In the genomic region with DNA sequence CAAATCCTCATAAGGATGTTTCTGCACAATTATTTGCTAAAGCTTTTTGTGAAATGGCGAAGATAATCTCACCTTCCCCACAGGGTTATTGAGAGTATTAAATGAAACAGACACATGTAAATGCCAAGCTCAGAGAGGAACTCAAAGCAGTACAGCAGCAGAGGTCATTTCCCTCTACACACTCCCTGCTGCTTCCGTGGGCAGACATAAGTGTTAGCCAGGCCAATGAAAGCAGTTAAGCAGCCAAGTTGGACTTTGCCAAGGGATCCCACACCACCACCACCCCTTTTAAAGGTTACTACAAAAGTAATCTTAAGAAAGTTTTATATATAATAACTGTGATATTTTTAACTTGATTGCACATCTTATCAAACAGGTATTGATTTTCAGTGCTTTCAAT, we compare ENCODE assay signal across 38 cellular contexts. TPM values are rescaled to one million over a fixed set of nuclear protein-coding genes. Genes with fewer than 3 reads are reported as not detected.
"Had no signal": no experiment of that assay in that cellular context is flagged by ENCODE, and none has a peak within 500 bp of the region (broad histone marks: within the 10 kb centered on the region; RNA-seq: fewer than 3 reads in every experiment).

No MANE protein-coding gene starts in this region.

- H3K27me3 ChIP-seq: ascending aorta, brain microvascular endothelial cell, esophagus muscularis mucosa, heart right ventricle, right lobe of liver, testis, transverse colon had no signal

- H3K9me3 ChIP-seq: ascending aorta, esophagus muscularis mucosa, heart right ventricle, mucosa of descending colon, right lobe of liver, testis, transverse colon had no signal

- H3K4me1 ChIP-seq: testis had no signal

- H3K27ac ChIP-seq: ascending aorta, brain microvascular endothelial cell, esophagus muscularis mucosa, heart right ventricle, right lobe of liver, skin epidermis, testis, transverse colon had no signal

- DNase-seq: activated CD4-positive, alpha-beta memory T cell treated with anti-CD3 and anti-CD28 coated beads for 36 hours; activated CD4-positive, CD25-positive, alpha-beta regulatory T cell treated with anti-CD3 and anti-CD28 coated beads, Interleukin-2, amount 50 U/mL, for 72 hours; activated CD8-positive, alpha-beta memory T cell treated with anti-CD3 and anti-CD28 coated beads, Interleukin-2, amount 50 U/mL, for 4 hours; activated effector memory CD4-positive, alpha-beta T cell treated with anti-CD3 and anti-CD28 coated beads, Interleukin-2, amount 50 U/mL, for 16 hours; activated naive CD4-positive, alpha-beta T cell treated with anti-CD3 and anti-CD28 coated beads for 36 hours; activated naive CD8-positive, alpha-beta T cell treated with anti-CD3 and anti-CD28 coated beads, Interleukin-2, amount 10 ng/mL, durations not matched to agents 7 days and 5 days; activated T-cell treated with anti-CD3 and anti-CD28 coated beads, Interleukin-2, amount 50 U/mL, for 1 hour; brain microvascular endothelial cell; cortex of kidney; endodermal cell; foreskin melanocyte; heart right ventricle; mesendoderm; mucosa of descending colon; posterior cingulate gyrus; right lobe of liver; stimulated activated CD4-positive, alpha-beta T cell treated with anti-CD3 and anti-CD28 coated beads, Interleukin-12 subunit alpha, Interleukin-12 subunit beta, amount 100 ng/mL, for 4 hours; stimulated activated CD4-positive, alpha-beta T cell treated with anti-CD3 and anti-CD28 coated beads, Interleukin-4, amount 100 ng/mL, for 1 hour; stimulated activated naive CD8-positive, alpha-beta T cell treated with anti-CD3 and anti-CD28 coated beads, Interleukin-15, Interleukin-2, amounts not matched to agents 100 U/mL and 50 U/mL, for 24 hours; T-helper 1 cell; testis; transverse colon had no signal

- ATAC-seq: heart right ventricle; mucosa of descending colon; natural killer cell treated with Interleukin-12 subunit alpha and Interleukin-12 subunit beta and Interleukin-15 and Interleukin-18, amount 100 ng/mL, for 72 hours; right lobe of liver; stimulated activated naive CD8-positive, alpha-beta T cell treated with anti-CD3 and anti-CD28 coated beads, Interleukin-15, Interleukin-2, amounts not matched to agents 100 U/mL and 50 U/mL, for 24 hours had no signal

- H3K4me3 ChIP-seq: ascending aorta, esophagus muscularis mucosa, heart right ventricle, mucosa of descending colon, right lobe of liver, skin epidermis, testis, transverse colon had no signal

- H3K36me3 ChIP-seq: brain microvascular endothelial cell, transverse colon had no signal

RNA-seq across cellular contexts. Expression of gene FAM111B, which starts 31.6 kb away (rescaled TPM):
- total RNA-seq: ascending aorta, cardiac septum had no signal

RNA-seq across cellular contexts. Expression of gene GLYATL1B, which starts 52.5 kb away (rescaled TPM):
- total RNA-seq: activated CD4-positive, alpha-beta memory T cell treated with anti-CD3 and anti-CD28 coated beads for 36 hours; activated CD4-positive, alpha-beta T cell treated with anti-CD3 and anti-CD28 coated beads, Interleukin-2, amount 10 ng/mL, durations not matched to agents 24 days and 14 days; activated CD8-positive, alpha-beta memory T cell treated with anti-CD3 and anti-CD28 coated beads for 36 hours; activated naive CD4-positive, alpha-beta T cell treated with anti-CD3 and anti-CD28 coated beads for 36 hours; activated naive CD8-positive, alpha-beta T cell treated with anti-CD3 and anti-CD28 coated beads, Interleukin-2, amount 10 ng/mL, durations not matched to agents 7 days and 5 days; activated T-helper 1 cell treated with anti-CD3 and anti-CD28 coated beads, Interleukin-12 subunit alpha, Interleukin-12 subunit beta, Interleukin-2, Interleukin-4 antibody, amounts not matched to agents 30 ng/mL and 10 ng/mL and 1 ng/mL, durations not matched to agents 14 hours and 24 hours and 36 hours; ascending aorta; cardiac septum; cerebellum; endodermal cell; esophagus muscularis mucosa; glomerular endothelial cell; heart right ventricle; kidney epithelial cell; lower leg skin; mucosa of descending colon; myocyte; natural killer cell treated with Interleukin-12 subunit alpha and Interleukin-12 subunit beta and Interleukin-15 and Interleukin-18, amount 100 ng/mL, for 72 hours; omental fat pad; renal cortical epithelial cell; testis; transverse colon; urinary bladder had no signal
- polyA plus RNA-seq: heart right ventricle, urinary bladder had no signal
